Comparison of ENCODE assay signal across 10 cellular contexts in the genomic region with DNA sequence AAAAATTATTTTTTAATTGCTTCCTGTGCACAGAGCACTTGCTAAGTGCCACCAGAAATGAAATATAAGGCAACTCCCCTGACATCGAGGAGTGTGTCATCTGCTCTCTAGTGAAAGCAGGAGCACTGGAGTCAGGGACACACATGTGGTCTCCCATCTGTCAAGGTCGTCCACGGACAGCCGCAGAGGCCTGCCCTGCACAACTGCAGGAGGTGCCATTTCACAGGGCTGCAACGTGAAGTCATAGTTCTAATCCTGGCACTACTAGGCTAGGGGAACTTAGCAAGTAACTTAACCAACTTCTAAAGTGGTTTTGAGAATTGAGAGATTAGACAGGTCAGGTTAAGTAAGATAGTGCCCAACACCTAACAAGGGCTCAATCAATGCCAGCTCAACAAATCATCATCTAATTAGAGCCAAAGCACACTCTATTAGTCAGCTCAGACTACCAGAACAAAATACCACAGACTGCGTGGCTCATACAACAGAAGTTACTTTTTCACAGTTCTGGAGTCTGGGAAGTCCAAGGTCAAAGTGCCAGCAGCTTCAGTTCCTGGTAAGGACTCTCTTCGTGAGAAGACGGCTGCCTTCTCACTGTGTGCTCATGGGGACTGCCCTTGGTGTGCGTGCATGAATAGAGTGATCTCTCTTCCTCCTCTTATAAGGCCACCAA.
DNase-seq lines count a peak whose midpoint lies in the region; ATAC-seq lines count a peak whose summit lies in the region.
"Had no signal": no experiment of that assay in that cellular context is flagged by ENCODE, and none has a peak within 500 bp of the region (broad histone marks: within the 10 kb centered on the region; RNA-seq: fewer than 3 reads in every experiment).

No MANE protein-coding gene starts in this region.

- DNase-seq in DMS 273 (lab: John Stamatoyannopoulos, UW; ENCODE audit: unreplicated experiment) (peak; percentile 63), NCI-H2196 (lab: John Stamatoyannopoulos, UW; ENCODE audit: unreplicated experiment) (no peak), NCI-H2196 treated with DMSO at 0.1 percent for 48 hours (lab: John Stamatoyannopoulos, UW; ENCODE audit: unreplicated experiment) (no peak), EL (no peak)
- no peak for DNase-seq in central memory CD8-positive, alpha-beta T cell (ENCODE audit: low spot score in 2 of 2)
- DNase-seq: T-helper 17 cell had no signal

- ATAC-seq in HG02642 (IDR thresholded peaks at IDR 0.05; ENCODE audit: poor library complexity, unreplicated experiment) (peak; percentile 31), GM19455 (IDR thresholded peaks at IDR 0.05; ENCODE audit: unreplicated experiment) (no peak)
- peak; percentile 8 for ATAC-seq in central memory CD8-positive, alpha-beta T cell (replicated peaks; ENCODE audit: extremely low read depth, poor library complexity, severe bottlenecking)
- ATAC-seq: T-helper 17 cell had no signal

- no peaks in the 10 kb centered on the region for H3K9me3 Mint-ChIP-seq in central memory CD8-positive, alpha-beta T cell

- H3K4me3 Mint-ChIP-seq in central memory CD8-positive, alpha-beta T cell = no peak overlapping the region
- H3K4me3 Mint-ChIP-seq: T-helper 17 cell had no signal

- peak overlapping the region; percentile 41 for H3K27ac ChIP-seq in muscle layer of colon (ENCODE audit: low read depth, low read length)

- no peak overlapping the region for H3K4me3 ChIP-seq in muscle layer of colon (ENCODE audit: low read depth in 1 of 2, low read length in 2 of 2)
- H3K4me3 ChIP-seq: HAP-1 had no signal

- H3K9ac ChIP-seq in muscle layer of colon (ENCODE audit: low read length) = no peak overlapping the region

- H3K36me3 ChIP-seq in muscle layer of colon (ENCODE audit: insufficient read depth, low read length) = no peaks in the 10 kb centered on the region
- H3K36me3 ChIP-seq: HAP-1 had no signal

- H3K27ac Mint-ChIP-seq in central memory CD8-positive, alpha-beta T cell (ENCODE audit: low read depth) = no peak overlapping the region
- H3K27ac Mint-ChIP-seq: T-helper 17 cell had no signal

- peaks cover 74% of the 10 kb centered on the region for H3K4me1 Mint-ChIP-seq in central memory CD8-positive, alpha-beta T cell

- H3K27me3 ChIP-seq in muscle layer of colon (ENCODE audit: control insufficient read depth in 1 of 2, insufficient read depth in 2 of 2, low read length in 2 of 2) = no peaks in the 10 kb centered on the region

- no peaks in the 10 kb centered on the region for H3K27me3 Mint-ChIP-seq in central memory CD8-positive, alpha-beta T cell
- H3K27me3 Mint-ChIP-seq: T-helper 17 cell had no signal

- peaks cover 41% of the 10 kb centered on the region for H3K4me1 ChIP-seq in muscle layer of colon (ENCODE audit: insufficient read depth, low read length)
- H3K4me1 ChIP-seq: HAP-1 had no signal

- no peaks in the 10 kb centered on the region for H3K9me3 ChIP-seq in muscle layer of colon (ENCODE audit: low read length)
- H3K9me3 ChIP-seq: HAP-1 had no signal

- peaks cover 6% of the 10 kb centered on the region for H3K36me3 Mint-ChIP-seq in central memory CD8-positive, alpha-beta T cell (ENCODE audit: insufficient read depth)
